ENCODE assay signal across 8 cellular contexts in genomic region chr7:103297837-103298179, GRCh38. TPM values are rescaled to one million over a fixed set of nuclear protein-coding genes. Genes with fewer than 3 reads are reported as not detected.
DNase-seq lines count a peak whose midpoint lies in the region; ATAC-seq and TF ChIP-seq lines count a peak whose summit lies in the region.

No MANE protein-coding gene starts in this region.

- H3K36me3 ChIP-seq in ectodermal cell (ENCODE audit: control insufficient read depth, insufficient read depth, low read length) = peaks cover 26% of the 10 kb centered on the region

- peak overlapping the region; percentile 73 to 92 (median 81) for H3K27ac Mint-ChIP-seq in IgD-negative memory B cell
- H3K27ac Mint-ChIP-seq in osteocyte (ENCODE audit: unreplicated experiment) = peak overlapping the region; percentile 81

- H3K9me3 Mint-ChIP-seq in IgD-negative memory B cell = no peaks in the 10 kb centered on the region
- no peaks in the 10 kb centered on the region for H3K9me3 Mint-ChIP-seq in osteocyte (ENCODE audit: unreplicated experiment)

- no peaks in the 10 kb centered on the region for H3K4me1 ChIP-seq in ectodermal cell (ENCODE audit: control insufficient read depth, insufficient read depth, low read length)

- H3K4me3 ChIP-seq in ectodermal cell (ENCODE audit: insufficient read depth, low read depth, low read length) = peak overlapping the region; percentile 80

- in situ Hi-C loops in GM13976 (cut with MboI; ENCODE audit: low sequenced_read_pairs, unreplicated experiment) = no loop called here

- peaks cover 19 to 25% (median 21%) of the 10 kb centered on the region in 3 donors for H3K4me1 Mint-ChIP-seq in IgD-negative memory B cell
- H3K4me1 Mint-ChIP-seq in osteocyte (ENCODE audit: unreplicated experiment) = peaks cover 20% of the 10 kb centered on the region

- H3K4me3 Mint-ChIP-seq in IgD-negative memory B cell (peak overlapping the region; percentile 87 to 96 (median 91)), osteocyte (ENCODE audit: unreplicated experiment) (peak overlapping the region; percentile 89)

- no peaks in the 10 kb centered on the region for H3K9me3 ChIP-seq in ectodermal cell (ENCODE audit: control insufficient read depth, low read length)

- H3K27me3 Mint-ChIP-seq in IgD-negative memory B cell = no peaks in the 10 kb centered on the region
- peaks cover 13% of the 10 kb centered on the region for H3K27me3 Mint-ChIP-seq in osteocyte (ENCODE audit: unreplicated experiment)

- TF ChIP-seq CTCF in osteocyte (IDR thresholded peaks at IDR 0.05) (no peak), GM13976 (IDR thresholded peaks at IDR 0.05; ENCODE audit: borderline replicate concordance, control extremely low read depth, extremely low read depth, insufficient read depth, missing control alignments) (no peak)

- WGBS in ectodermal cell, 2 experiments = 2 to 4% methylated on average over 7 of the region's 7 CpGs

- H3K27ac ChIP-seq in ectodermal cell (ENCODE audit: insufficient read depth, low read depth, low read length, poor library complexity, severe bottlenecking) = no peak overlapping the region

- peak; percentile 30 for ATAC-seq in GM19395 (IDR thresholded peaks at IDR 0.05; ENCODE audit: unreplicated experiment)

- no peak for DNase-seq in osteocyte (ENCODE audit: extremely low spot score, unreplicated experiment)
- no peak for DNase-seq in GM13976 (ENCODE audit: low spot score)
- no peak for DNase-seq in DMS153 (lab: John Stamatoyannopoulos, UW)
- DNase-seq in COR-L47 (lab: John Stamatoyannopoulos, UW) = no peak
- no peak for DNase-seq in NCI-H1694 (lab: John Stamatoyannopoulos, UW)

- no peaks in the 10 kb centered on the region for H3K36me3 Mint-ChIP-seq in IgD-negative memory B cell
- H3K36me3 Mint-ChIP-seq in osteocyte (ENCODE audit: unreplicated experiment) = peaks cover 20% of the 10 kb centered on the region

- no peaks in the 10 kb centered on the region for H3K27me3 ChIP-seq in ectodermal cell (ENCODE audit: control insufficient read depth, insufficient read depth, low read length, poor library complexity, severe bottlenecking)

RNA-seq across cellular contexts. Expression of gene PMPCB, which starts 0.6 kb away (rescaled TPM):
- 62.6 TPM for polyA plus RNA-seq in IgD-negative memory B cell
- polyA plus RNA-seq in ectodermal cell (2013, experiment 1 of 4) = 95.6 TPM
- 101 TPM for polyA plus RNA-seq in ectodermal cell (2013, experiment 2 of 4)
- 87.9 TPM for polyA plus RNA-seq in ectodermal cell (2013, experiment 3 of 4)
- 91.6 TPM for polyA plus RNA-seq in ectodermal cell (2013, experiment 4 of 4)
- total RNA-seq in osteocyte = 52.7 and 53.0 TPM in 2 replicates

RNA-seq across cellular contexts. Expression of gene DNAJC2, which starts 46.8 kb away (rescaled TPM):
- polyA plus RNA-seq in IgD-negative memory B cell = 21.9 TPM
- polyA plus RNA-seq in ectodermal cell (2013, experiment 1 of 4) = 34.4 TPM
- 32.1 TPM for polyA plus RNA-seq in ectodermal cell (2013, experiment 2 of 4)
- 27.2 TPM for polyA plus RNA-seq in ectodermal cell (2013, experiment 3 of 4)
- polyA plus RNA-seq in ectodermal cell (2013, experiment 4 of 4) = 29.1 TPM
- total RNA-seq in osteocyte = 20.7 and 21.2 TPM in 2 replicates

RNA-seq across cellular contexts. Expression of gene PSMC2, which starts 49.6 kb away (rescaled TPM):
- polyA plus RNA-seq in IgD-negative memory B cell = 89.1 TPM
- polyA plus RNA-seq in ectodermal cell (2013, experiment 1 of 4) = 143 TPM
- polyA plus RNA-seq in ectodermal cell (2013, experiment 2 of 4) = 139 TPM
- 104 TPM for polyA plus RNA-seq in ectodermal cell (2013, experiment 3 of 4)
- polyA plus RNA-seq in ectodermal cell (2013, experiment 4 of 4) = 114 TPM
- total RNA-seq in osteocyte = 130 and 135 TPM in 2 replicates
